In genomic region chr3:164459526-164460151, GRCh38 we compare ENCODE assay signal across 18 cellular contexts.
A peak's percentile ranks its signal among the peaks of the same experiment; 100 is the strongest.
DNase-seq lines count a peak whose midpoint lies in the region; ATAC-seq and TF ChIP-seq lines count a peak whose summit lies in the region.
"Had no signal": no experiment of that assay in that cellular context is flagged by ENCODE, and none has a peak within 500 bp of the region (broad histone marks: within the 10 kb centered on the region; RNA-seq: fewer than 3 reads in every experiment).

No MANE protein-coding gene starts in this region.

- H3K4me3 ChIP-seq in fibroblast of villous mesenchyme (ENCODE audit: low read depth, low read length): no peak overlapping the region
- H3K4me3 ChIP-seq: cardiac muscle cell, esophagus squamous epithelium, tibial artery had no signal

- TF ChIP-seq CTCF in fibroblast of villous mesenchyme (IDR thresholded peaks at IDR 0.05; ENCODE audit: insufficient read depth, low read depth, low read length): no peak

- DNase-seq in Daoy (ENCODE audit: low read depth) (peak; percentile 6), LHCN-M2 (ENCODE audit: low read depth) (peak; percentile 80), OCI-M2 (lab: John Stamatoyannopoulos, UW; ENCODE audit: unreplicated experiment) (peak; percentile 50), fibroblast of villous mesenchyme (ENCODE audit: low read depth) (peak; percentile 44), A172 (ENCODE audit: low spot score) (no peak)
- no peak for DNase-seq in stimulated activated CD4-positive, alpha-beta T cell treated with anti-CD3 and anti-CD28 coated beads, Interleukin-4, amount 100 ng/mL, for 24 hours
- DNase-seq: activated CD4-positive, CD25-positive, alpha-beta regulatory T cell; activated naive CD8-positive, alpha-beta T cell treated with anti-CD3 and anti-CD28 coated beads, Interleukin-2, amount 50 U/mL, for 24 hours; COR-L47; esophagus squamous epithelium; naive thymus-derived CD4-positive, alpha-beta T cell; T-cell; tibial artery had no signal

- no peak for ATAC-seq in GM18505 (IDR thresholded peaks at IDR 0.05; ENCODE audit: unreplicated experiment)
- no peak for ATAC-seq in GM21825 (IDR thresholded peaks at IDR 0.05; ENCODE audit: unreplicated experiment)
- ATAC-seq: activated naive CD8-positive, alpha-beta T cell treated with anti-CD3 and anti-CD28 coated beads, Interleukin-2, amount 50 U/mL, for 24 hours; naive thymus-derived CD4-positive, alpha-beta T cell; Right ventricle myocardium inferior; stimulated activated effector memory CD8-positive, alpha-beta T cell treated with anti-CD3 and anti-CD28 coated beads, Interleukin-12 subunit alpha, Interleukin-12 subunit beta, amount 100 ng/mL, for 72 hours; T-cell had no signal

- TF ChIP-seq POLR2A in GM18505 (IDR thresholded peaks at IDR 0.05; ENCODE audit: borderline replicate concordance, extremely low read depth, insufficient read depth, insufficient read length): no peak

Comparison
In these comparisons a context has a peak if more than half of its experiments do, and no peak if none do; other contexts are left out.
1. DNase-seq: peak in Daoy (single experiment), LHCN-M2 (single experiment), OCI-M2 (single experiment) and fibroblast of villous mesenchyme (single experiment); none in stimulated activated CD4-positive, alpha-beta T cell treated with anti-CD3 and anti-CD28 coated beads, Interleukin-4, amount 100 ng/mL, for 24 hours (single experiment) and A172 (single experiment).